ENCODE assay signal across 8 cellular contexts in genomic region chr20:11919046-11919445, GRCh38.
DNase-seq lines count a peak whose midpoint lies in the region; ATAC-seq and TF ChIP-seq lines count a peak whose summit lies in the region.

No MANE protein-coding gene starts in this region.

- intact Hi-C loops in posterior cingulate gyrus (cut with DNase I), result loop anchor here (10.0 kb wide), 1 partner anchor 234 kb away; no protein-coding TSS in a partner anchor

- no peak for TF ChIP-seq CTCF in fibroblast of pulmonary artery (IDR thresholded peaks at IDR 0.05; ENCODE audit: low read length, missing control alignments)

- peak overlapping the region; percentile 47 for H3K4me3 ChIP-seq in fibroblast of pulmonary artery (replicated peaks; ENCODE audit: low read depth, low read length)

- DNase-seq in DMS53 (lab: John Stamatoyannopoulos, UW), result peak; percentile 93
- peak; percentile 27 to 36 for DNase-seq in NCI-H446 (lab: John Stamatoyannopoulos, UW)
- peak; percentile 42 for DNase-seq in fibroblast of pulmonary artery (ENCODE audit: low read depth)
- DNase-seq in posterior cingulate gyrus, result peak in 6 of 10 donors; percentile 23 to 88 (median 54)
- no peak for DNase-seq in ecto neural progenitor cell (ENCODE audit: low spot score)

- no peak for ATAC-seq in HG03439 (IDR thresholded peaks at IDR 0.05; ENCODE audit: unreplicated experiment)
- ATAC-seq in HG03025 (IDR thresholded peaks at IDR 0.05; ENCODE audit: low FRiP score, unreplicated experiment), result no peak
- no peak for ATAC-seq in HG02571 (IDR thresholded peaks at IDR 0.05; ENCODE audit: unreplicated experiment)
